Comparison of ENCODE assay signal across 8 cellular contexts in genomic region chr2:86441392-86441788, GRCh38.
DNase-seq lines count a peak whose midpoint lies in the region; TF ChIP-seq lines count a peak whose summit lies in the region.

No MANE protein-coding gene starts in this region.

- TF ChIP-seq CTCF in KMS-11 (conservative IDR thresholded peaks at IDR 0.05; ENCODE audit: low read depth, low read length) (no peak), neutrophil (IDR thresholded peaks at IDR 0.05) (no peak)

- H3K4me1 ChIP-seq in KMS-11 (ENCODE audit: low read depth, poor library complexity, severe bottlenecking) (peaks cover 41% of the 10 kb centered on the region), duodenal mucosa (ENCODE audit: control insufficient read depth in 1 of 2, insufficient read depth in 2 of 2, low read length in 2 of 2) (peaks cover 23 to 26% of the 10 kb centered on the region in 2 donors), neutrophil (ENCODE audit: control insufficient read depth in 1 of 2, insufficient read depth in 1 of 2, low read depth in 1 of 2, low read length in 1 of 2) (peaks cover 25 to 40% of the 10 kb centered on the region in 2 experiments)

- H3K27ac Mint-ChIP-seq in T-helper 1 cell treated with Interleukin-12 subunit alpha and Interleukin-12 subunit beta and Interleukin-4 antibody, amounts not matched to agents 30 μg/mL and 1 μg/mL, for 36 hours, result peak overlapping the region; percentile 100

- H3K4me3 ChIP-seq in KMS-11 (IDR thresholded peaks at IDR 0.05; ENCODE audit: insufficient read depth, low read depth, low read length) (no peak overlapping the region), duodenal mucosa (ENCODE audit: low read depth in 1 of 2, low read length in 2 of 2) (peak overlapping the region; percentile 71 to 91), neutrophil (ENCODE audit: low read depth in 1 of 2, low read length in 1 of 2) (peak overlapping the region; percentile 82 to 89)

- H3K9me3 Mint-ChIP-seq in T-helper 1 cell treated with Interleukin-12 subunit alpha and Interleukin-12 subunit beta and Interleukin-4 antibody, amounts not matched to agents 30 μg/mL and 1 μg/mL, for 36 hours, result peaks cover 32% of the 10 kb centered on the region

- peak overlapping the region; percentile 96 for H3K4me3 Mint-ChIP-seq in T-helper 1 cell treated with Interleukin-12 subunit alpha and Interleukin-12 subunit beta and Interleukin-4 antibody, amounts not matched to agents 30 μg/mL and 1 μg/mL, for 36 hours

- H3K4me1 Mint-ChIP-seq in T-helper 1 cell treated with Interleukin-12 subunit alpha and Interleukin-12 subunit beta and Interleukin-4 antibody, amounts not matched to agents 30 μg/mL and 1 μg/mL, for 36 hours (ENCODE audit: low read depth), result peaks cover 47% of the 10 kb centered on the region

- peaks cover 40% of the 10 kb centered on the region for H3K79me2 ChIP-seq in KMS-11 (ENCODE audit: insufficient read depth, low read depth)

- H3K4me2 ChIP-seq in KMS-11, result no peak overlapping the region

- H3K27me3 ChIP-seq in KMS-11 (ENCODE audit: insufficient read depth, low read depth), result no peaks in the 10 kb centered on the region
- no peaks in the 10 kb centered on the region for H3K27me3 ChIP-seq in duodenal mucosa (ENCODE audit: control insufficient read depth in 1 of 2, insufficient read depth in 2 of 2, low read length in 2 of 2)
- no peaks in the 10 kb centered on the region for H3K27me3 ChIP-seq in neutrophil

- H3K27me3 Mint-ChIP-seq in T-helper 1 cell treated with Interleukin-12 subunit alpha and Interleukin-12 subunit beta and Interleukin-4 antibody, amounts not matched to agents 30 μg/mL and 1 μg/mL, for 36 hours (ENCODE audit: low read depth), result peaks cover 9% of the 10 kb centered on the region

- no peaks in the 10 kb centered on the region for H4K20me1 ChIP-seq in KMS-11 (ENCODE audit: insufficient read depth)

- peak overlapping the region; percentile 75 for H3K9ac ChIP-seq in KMS-11
- H3K9ac ChIP-seq in duodenal mucosa (ENCODE audit: low read depth in 1 of 2, low read length in 2 of 2), result no peak overlapping the region

- intact Hi-C loops in head of caudate nucleus (cut with DNase I), result loop anchor here (2.0 to 10.0 kb wide), 2 partner anchors 181 to 247 kb away; partner anchors contain the start of genes IMMT, MRPL35 and RNF103

- H3K27ac ChIP-seq in KMS-11 (peak overlapping the region; percentile 93), duodenal mucosa (ENCODE audit: low read depth, low read length) (peak overlapping the region; percentile 84), neutrophil (peak overlapping the region; percentile 99)

- no peaks in the 10 kb centered on the region for H3K36me3 ChIP-seq in KMS-11 (ENCODE audit: insufficient read depth)
- H3K36me3 ChIP-seq in duodenal mucosa (ENCODE audit: control insufficient read depth in 1 of 2, insufficient read depth in 2 of 2, low read length in 2 of 2), result peaks cover 0 to 10% of the 10 kb centered on the region in 2 donors
- H3K36me3 ChIP-seq in neutrophil, result peaks cover 4% of the 10 kb centered on the region

- DNase-seq in T-helper 1 cell, result no peak
- no peak for DNase-seq in RPMI8226
- no peak for DNase-seq in head of caudate nucleus
- DNase-seq in DMS153 treated with DMSO at 0.1 percent for 48 hours (lab: John Stamatoyannopoulos, UW; ENCODE audit: unreplicated experiment), result no peak

- H2AFZ ChIP-seq in KMS-11 (ENCODE audit: low read depth), result 0 out of 2 replicates have a peak overlapping the region, but pooled peaks have one; percentile 87

- H3K9me3 ChIP-seq in duodenal mucosa (ENCODE audit: control insufficient read depth in 1 of 2, low read length in 2 of 2) (peaks cover 8 to 11% of the 10 kb centered on the region in 2 donors), neutrophil (peaks cover 18% of the 10 kb centered on the region)

- H3K36me3 Mint-ChIP-seq in T-helper 1 cell treated with Interleukin-12 subunit alpha and Interleukin-12 subunit beta and Interleukin-4 antibody, amounts not matched to agents 30 μg/mL and 1 μg/mL, for 36 hours (ENCODE audit: low read depth), result peaks cover 47% of the 10 kb centered on the region
